8 cellular contexts compared by ENCODE assay signal in genomic region chr10:86401588-86402282, GRCh38. TPM values are rescaled to one million over a fixed set of nuclear protein-coding genes. Genes with fewer than 3 reads are reported as not detected.
A peak's percentile ranks its signal among the peaks of the same experiment; 100 is the strongest.
DNase-seq lines count a peak whose midpoint lies in the region; ATAC-seq, FAIRE-seq and TF ChIP-seq lines count a peak whose summit lies in the region.

No MANE protein-coding gene starts in this region.

- H3K9me3 Mint-ChIP-seq in activated naive CD8-positive, alpha-beta T cell treated with anti-CD3 and anti-CD28 coated beads, Interleukin-2, amount 10 ng/mL, durations not matched to agents 7 days and 5 days: no peaks in the 10 kb centered on the region

- no peak overlapping the region for H3K27ac ChIP-seq in keratinocyte (ENCODE audit: control insufficient read depth, insufficient read depth, low read length)

- FAIRE-seq in keratinocyte (lab: Jason Lieb, UNC): no peak

- peaks cover 17% of the 10 kb centered on the region for H3K27me3 ChIP-seq in keratinocyte (ENCODE audit: control insufficient read depth, extremely low read depth, insufficient read depth, low read length)

- H2AFZ ChIP-seq in keratinocyte (ENCODE audit: control insufficient read depth, low read length): peak overlapping the region; percentile 73

- no peaks in the 10 kb centered on the region for H3K9me1 ChIP-seq in keratinocyte (ENCODE audit: control insufficient read depth, extremely low read depth, insufficient read depth, low read length)

- peaks cover 13% of the 10 kb centered on the region for H3K4me1 Mint-ChIP-seq in activated naive CD8-positive, alpha-beta T cell treated with anti-CD3 and anti-CD28 coated beads, Interleukin-2, amount 10 ng/mL, durations not matched to agents 7 days and 5 days

- H3K27ac Mint-ChIP-seq in activated naive CD8-positive, alpha-beta T cell treated with anti-CD3 and anti-CD28 coated beads, Interleukin-2, amount 10 ng/mL, durations not matched to agents 7 days and 5 days: peak overlapping the region; percentile 76

- peak; percentile 37 for DNase-seq in stimulated activated CD4-positive, alpha-beta T cell treated with anti-CD3 and anti-CD28 coated beads, Interleukin-4, amount 100 ng/mL, for 1 hour
- no peak for DNase-seq in stimulated activated CD4-positive, alpha-beta T cell treated with anti-CD3 and anti-CD28 coated beads, Interleukin-12 subunit alpha, Interleukin-12 subunit beta, amount 100 ng/mL, for 4 hours
- DNase-seq in activated naive CD8-positive, alpha-beta T cell treated with anti-CD3 and anti-CD28 coated beads, Interleukin-2, amount 10 ng/mL, durations not matched to agents 7 days and 5 days: peak; percentile 60
- no peak for DNase-seq in keratinocyte (ENCODE audit: low read depth, low spot score)
- DNase-seq in stimulated activated naive CD8-positive, alpha-beta T cell treated with anti-CD3 and anti-CD28 coated beads, Interleukin-15, Interleukin-2, amounts not matched to agents 100 U/mL and 50 U/mL, for 24 hours: peak; percentile 30
- DNase-seq in DMS114 treated with DMSO at 0.1 percent for 48 hours (lab: John Stamatoyannopoulos, UW; ENCODE audit: unreplicated experiment): no peak
- DNase-seq in NCI-H2029 (lab: John Stamatoyannopoulos, UW): no peak
- DNase-seq in T-helper 9 cell: no peak

- peak overlapping the region; percentile 18 to 63 (median 46) for H3K4me3 ChIP-seq in keratinocyte (ENCODE audit: control insufficient read depth in 2 of 3, extremely low read depth in 1 of 3, insufficient read depth in 2 of 3, low read depth in 1 of 3, low read length in 3 of 3)

- TF ChIP-seq CTCF in keratinocyte (optimal IDR thresholded peaks at IDR 0.05 in 1 of 3, IDR thresholded peaks at IDR 0.05 in 1 of 3, conservative IDR thresholded peaks at IDR 0.05 in 1 of 3; ENCODE audit: extremely low read depth in 1 of 3, insufficient read depth in 2 of 3, low read length in 3 of 3): no peak

- dilution Hi-C loops in keratinocyte (cut with MboI; ENCODE audit: extremely low pct_ligation_motif_present, low sequenced_read_pairs): no loop called here

- H3K9ac ChIP-seq in keratinocyte (ENCODE audit: control insufficient read depth, extremely low read depth, insufficient read depth, low read length): no peak overlapping the region

- no peaks in the 10 kb centered on the region for H3K9me3 ChIP-seq in keratinocyte (ENCODE audit: control insufficient read depth, low read depth, low read length)

- H3K36me3 ChIP-seq in keratinocyte (ENCODE audit: control insufficient read depth in 2 of 2, extremely low read depth in 1 of 2, insufficient read depth in 2 of 2, low read length in 2 of 2): no peaks in the 10 kb centered on the region

- H3K36me3 Mint-ChIP-seq in activated naive CD8-positive, alpha-beta T cell treated with anti-CD3 and anti-CD28 coated beads, Interleukin-2, amount 10 ng/mL, durations not matched to agents 7 days and 5 days: no peaks in the 10 kb centered on the region

- POLR2A ChIA-PET in activated naive CD8-positive, alpha-beta T cell treated with anti-CD3 and anti-CD28 coated beads, Interleukin-2, amount 10 ng/mL, durations not matched to agents 7 days and 5 days (lab: Charles Lee): interaction anchor here (1.7 to 5.4 kb wide), 3 partner anchors 10 to 174 kb away, joined by 4 to 153 read pairs (median 36); partner anchors contain the start of gene WAPL

- peaks cover 10% of the 10 kb centered on the region for H3K4me1 ChIP-seq in keratinocyte (ENCODE audit: control insufficient read depth, extremely low read depth, insufficient read depth, low read length)

- ATAC-seq in activated naive CD8-positive, alpha-beta T cell treated with anti-CD3 and anti-CD28 coated beads, Interleukin-2, amount 10 ng/mL, durations not matched to agents 7 days and 5 days (ENCODE audit: low read depth): no peak
- ATAC-seq in stimulated activated naive CD8-positive, alpha-beta T cell treated with anti-CD3 and anti-CD28 coated beads, Interleukin-15, Interleukin-2, amounts not matched to agents 100 U/mL and 50 U/mL, for 24 hours: no peak

- H3K79me2 ChIP-seq in keratinocyte (ENCODE audit: control insufficient read depth, insufficient read depth, low read length): no peaks in the 10 kb centered on the region

- H3K4me3 Mint-ChIP-seq in activated naive CD8-positive, alpha-beta T cell treated with anti-CD3 and anti-CD28 coated beads, Interleukin-2, amount 10 ng/mL, durations not matched to agents 7 days and 5 days: peak overlapping the region; percentile 88

- H3K4me2 ChIP-seq in keratinocyte (ENCODE audit: control insufficient read depth, extremely low read depth, insufficient read depth, low read depth, low read length): peak overlapping the region; percentile 89

- H4K20me1 ChIP-seq in keratinocyte (ENCODE audit: control insufficient read depth, extremely low read depth, insufficient read depth, low read length): no peaks in the 10 kb centered on the region

- H3K27me3 Mint-ChIP-seq in activated naive CD8-positive, alpha-beta T cell treated with anti-CD3 and anti-CD28 coated beads, Interleukin-2, amount 10 ng/mL, durations not matched to agents 7 days and 5 days: no peaks in the 10 kb centered on the region

RNA-seq across cellular contexts. Expression of gene GRID1, which starts 35.1 kb away (rescaled TPM):
- total RNA-seq in activated naive CD8-positive, alpha-beta T cell treated with anti-CD3 and anti-CD28 coated beads, Interleukin-2, amount 10 ng/mL, durations not matched to agents 7 days and 5 days: not detected
- polyA plus RNA-seq in keratinocyte: 0.01 to 0.03 TPM (median 0.03 TPM) in 3 replicates
- 0.14 TPM for polyA plus RNA-seq in keratinocyte (2011; ENCODE audit: low read depth)
- polyA plus RNA-seq in keratinocyte (2011; cell fraction: cytosol; rRNA removed): 0.06 TPM in 2 replicates
- polyA plus RNA-seq in keratinocyte (2011; cell fraction: nucleus; rRNA removed): 0.04 TPM in 1 of 2 replicates, not detected in the other
- polyA plus RNA-seq in keratinocyte (2012; ENCODE audit: low replicate concordance): 0.49 TPM in 1 of 2 replicates, not detected in the other
- polyA minus RNA-seq in keratinocyte: 0.20 to 0.98 TPM in 2 of 3 replicates, not detected in the other
- polyA minus RNA-seq in keratinocyte (2011; cell fraction: cytosol; rRNA and poly(A)+ RNA removed): not detected
- polyA minus RNA-seq in keratinocyte (2011; cell fraction: nucleus; rRNA and poly(A)+ RNA removed): 0.16 and 0.42 TPM in 2 replicates

Comparison
In these comparisons a context has a peak if more than half of its experiments do, and no peak if none do; other contexts are left out.
1. DNase-seq: peak in stimulated activated CD4-positive, alpha-beta T cell treated with anti-CD3 and anti-CD28 coated beads, Interleukin-4, amount 100 ng/mL, for 1 hour (single experiment), activated naive CD8-positive, alpha-beta T cell treated with anti-CD3 and anti-CD28 coated beads, Interleukin-2, amount 10 ng/mL, durations not matched to agents 7 days and 5 days (single experiment) and stimulated activated naive CD8-positive, alpha-beta T cell treated with anti-CD3 and anti-CD28 coated beads, Interleukin-15, Interleukin-2, amounts not matched to agents 100 U/mL and 50 U/mL, for 24 hours (single experiment); none in stimulated activated CD4-positive, alpha-beta T cell treated with anti-CD3 and anti-CD28 coated beads, Interleukin-12 subunit alpha, Interleukin-12 subunit beta, amount 100 ng/mL, for 4 hours (single experiment), keratinocyte (single experiment), DMS114 treated with DMSO at 0.1 percent for 48 hours (single experiment), NCI-H2029 (single experiment) and T-helper 9 cell (single experiment).